14 cellular contexts compared by ENCODE assay signal in genomic region chr14:61184117-61184516, GRCh38.
A peak's percentile ranks its signal among the peaks of the same experiment; 100 is the strongest.
DNase-seq lines count a peak whose midpoint lies in the region; ATAC-seq and TF ChIP-seq lines count a peak whose summit lies in the region.
"Had no signal": no experiment of that assay in that cellular context is flagged by ENCODE, and none has a peak within 500 bp of the region (broad histone marks: within the 10 kb centered on the region; RNA-seq: fewer than 3 reads in every experiment).

No MANE protein-coding gene starts in this region.

- DNase-seq in A172 (ENCODE audit: low spot score) = peak; percentile 70
- DNase-seq in HCEC 1CT = peak; percentile 94
- DNase-seq in fibroblast of villous mesenchyme (ENCODE audit: low read depth) = peak; percentile 80
- DNase-seq in DMS79 (lab: John Stamatoyannopoulos, UW) = no peak
- no peak for DNase-seq in NCI-H510A treated with DMSO at 0.1 percent for 48 hours (lab: John Stamatoyannopoulos, UW)
- no peak for DNase-seq in effector CD4-positive, alpha-beta T cell
- DNase-seq: activated B cell treated with CpG ODN at 0.5 μM for 24 hours; activated T-cell treated with anti-CD3 and anti-CD28 coated beads, Interleukin-2, amount 50 U/mL, for 1 hour; gastrocnemius medialis; SIG-M5; upper lobe of left lung had no signal

- peak overlapping the region; percentile 82 for H3K27ac ChIP-seq in VCaP
- H3K27ac ChIP-seq: upper lobe of left lung had no signal

- ATAC-seq in GM21619 (IDR thresholded peaks at IDR 0.05; ENCODE audit: unreplicated experiment) = no peak
- ATAC-seq: gastrocnemius medialis had no signal

- H3K4me3 ChIP-seq in fibroblast of villous mesenchyme (ENCODE audit: low read depth, low read length) = no peak overlapping the region
- H3K4me3 ChIP-seq: gastrocnemius medialis, smooth muscle cell, upper lobe of left lung had no signal

- TF ChIP-seq CTCF in VCaP (conservative IDR thresholded peaks at IDR 0.05) (no peak), fibroblast of villous mesenchyme (IDR thresholded peaks at IDR 0.05; ENCODE audit: insufficient read depth, low read depth, low read length) (no peak)

Comparison
In these comparisons a context has a peak if more than half of its experiments do, and no peak if none do; other contexts are left out.
1. DNase-seq: peak in A172 (single experiment), HCEC 1CT (single experiment) and fibroblast of villous mesenchyme (single experiment); none in DMS79 (single experiment), NCI-H510A treated with DMSO at 0.1 percent for 48 hours (single experiment) and effector CD4-positive, alpha-beta T cell (single experiment).